16 cellular contexts compared by ENCODE assay signal in genomic region chr11:19666951-19667350, GRCh38. TPM values are rescaled to one million over a fixed set of nuclear protein-coding genes. Genes with fewer than 3 reads are reported as not detected.
"Had no signal": no experiment of that assay in that cellular context is flagged by ENCODE, and none has a peak within 500 bp of the region (broad histone marks: within the 10 kb centered on the region; RNA-seq: fewer than 3 reads in every experiment).

No MANE protein-coding gene starts in this region.

- H3K9me3 ChIP-seq: ovary, stomach, tibial nerve had no signal

- ATAC-seq: activated T-helper 17 cell treated with anti-CD3 and anti-CD28 coated beads, Interleukin-2, amount 50 U/mL, for 72 hours; left lobe of liver; T-helper 17 cell; WTC11 had no signal

- H3K36me3 ChIP-seq: ovary, stomach, tibial nerve had no signal

- H3K27me3 ChIP-seq: ovary, stomach, tibial nerve had no signal

- H3K27ac ChIP-seq: ovary, stomach had no signal

- DNase-seq: activated CD4-positive, alpha-beta T cell treated with anti-CD3 and anti-CD28 coated beads, Interleukin-2, amount 10 ng/mL, durations not matched to agents 24 days and 14 days; activated naive CD4-positive, alpha-beta T cell treated with anti-CD3 and anti-CD28 coated beads, Interleukin-2, amount 10 ng/mL, durations not matched to agents 7 days and 5 days; activated T-cell treated with anti-CD3 and anti-CD28 coated beads for 4 hours; cerebellar nuclear complex; dermis blood vessel endothelial cell; endodermal cell; erythroblast; nephron progenitor cell; ovary; stimulated activated CD4-positive, alpha-beta T cell treated with anti-CD3 and anti-CD28 coated beads, Interleukin-4, amount 100 ng/mL, for 4 hours; stomach; T-helper 17 cell had no signal

- H3K4me3 ChIP-seq: ovary, stomach, tibial nerve had no signal

RNA-seq across cellular contexts. Expression of gene NAV2, which starts 45.7 kb away (rescaled TPM):
- total RNA-seq: activated CD4-positive, alpha-beta T cell treated with anti-CD3 and anti-CD28 coated beads, Interleukin-2, amount 10 ng/mL, durations not matched to agents 24 days and 14 days had no signal
